1 cellular context compared by ENCODE assay signal in genomic region chr4:17511950-17512795, GRCh38.
TF ChIP-seq lines count a peak whose summit lies in the region.

QDPR (minus strand) TSS chr4:17512090; CDS start chr4:17512054, 36 bp downstream.

TF ChIP-seq in HepG2, 621 proteins besides CTCF, POLR2A, EP300 and RAD21 (continued from another document and continues in another):
- TF ChIP-seq TBX3 (IDR thresholded peaks at IDR 0.05; ENCODE audit: borderline replicate concordance) (no peak), ZNF232 (CRISPR knock-in tag; IDR thresholded peaks at IDR 0.05; ENCODE audit: borderline replicate concordance) (no peak), SOX13 (IDR thresholded peaks at IDR 0.05) (no peak), SOX13 (CRISPR knock-in tag; conservative IDR thresholded peaks at IDR 0.05 in 1 of 2, IDR thresholded peaks at IDR 0.05 in 1 of 2) (peak in 1 of 2 experiments; percentile 42; a peak in 1 of 4 replicates), ZFP41 (CRISPR knock-in tag; IDR thresholded peaks at IDR 0.05; ENCODE audit: borderline replicate concordance) (no peak), HNF4G (IDR thresholded peaks at IDR 0.05; ENCODE audit: borderline replicate concordance, low read depth, low read length) (no peak), HNF4G (CRISPR knock-in tag; IDR thresholded peaks at IDR 0.05; ENCODE audit: borderline replicate concordance, low read depth) (no peak; the same call in 1 of the 2 replicates), ZNF775 (CRISPR knock-in tag; IDR thresholded peaks at IDR 0.05; ENCODE audit: borderline replicate concordance) (no peak), DNMT1 (CRISPR knock-in tag; IDR thresholded peaks at IDR 0.05) (0 out of 2 replicates have a peak, but pooled peaks have one; percentile 53), KLF16 (CRISPR knock-in tag; IDR thresholded peaks at IDR 0.05) (no peak; a peak in 1 of 4 replicates), ZNF629 (CRISPR knock-in tag; conservative IDR thresholded peaks at IDR 0.05) (no peak), ZFP37 (CRISPR knock-in tag; IDR thresholded peaks at IDR 0.05; ENCODE audit: borderline replicate concordance) (no peak), TCF12 (IDR thresholded peaks at IDR 0.05) (no peak), TCF12 (CRISPR knock-in tag; IDR thresholded peaks at IDR 0.05) (no peak), CREM (IDR thresholded peaks at IDR 0.05) (no peak), CREM (CRISPR knock-in tag; IDR thresholded peaks at IDR 0.05) (no peak), ZNF570 (CRISPR knock-in tag; IDR thresholded peaks at IDR 0.05; ENCODE audit: borderline replicate concordance) (0 out of 2 replicates have a peak, but pooled peaks have one; percentile 44), SSRP1 (CRISPR knock-in tag; IDR thresholded peaks at IDR 0.05) (no peak), ZFP36L1 (CRISPR knock-in tag; IDR thresholded peaks at IDR 0.05) (no peak; the same call in 1 of the 2 replicates), ZC3H13 (CRISPR knock-in tag; IDR thresholded peaks at IDR 0.05) (no peak), MAFG (CRISPR knock-in tag; IDR thresholded peaks at IDR 0.05) (no peak), ZNF124 (CRISPR knock-in tag; IDR thresholded peaks at IDR 0.05) (no peak), TERF1 (CRISPR knock-in tag; IDR thresholded peaks at IDR 0.05) (no peak), ZNF7 (CRISPR knock-in tag; IDR thresholded peaks at IDR 0.05) (no peak), SNRNP70 (IDR thresholded peaks at IDR 0.05; ENCODE audit: low read depth, low read length) (no peak), ZNF644 (CRISPR knock-in tag; IDR thresholded peaks at IDR 0.05; ENCODE audit: low read depth) (no peak), ZBTB14 (CRISPR knock-in tag; IDR thresholded peaks at IDR 0.05) (peak; percentile 10; the same call in 1 of the 2 replicates), CENPBD1 (CRISPR knock-in tag; IDR thresholded peaks at IDR 0.05; ENCODE audit: borderline replicate concordance, low read depth) (no peak), MBNL3 (CRISPR knock-in tag; conservative IDR thresholded peaks at IDR 0.05) (no peak), MATR3 (CRISPR knock-in tag; IDR thresholded peaks at IDR 0.05) (no peak), SMC3 (IDR thresholded peaks at IDR 0.05; ENCODE audit: low read length) (no peak), KDM5A (IDR thresholded peaks at IDR 0.05; ENCODE audit: borderline replicate concordance, low read length) (peak; percentile 66; the same call in 1 of the 2 replicates), XRCC5 (optimal IDR thresholded peaks at IDR 0.05; ENCODE audit: low read length) (peak; percentile 15), SP2 (CRISPR knock-in tag; IDR thresholded peaks at IDR 0.05) (no peak), ZNF766 (CRISPR knock-in tag; IDR thresholded peaks at IDR 0.05; ENCODE audit: borderline replicate concordance) (no peak), RBM39 (IDR thresholded peaks at IDR 0.05; ENCODE audit: low read depth, low read length, poor library complexity, severe bottlenecking) (no peak), ARHGAP35 (CRISPR knock-in tag; IDR thresholded peaks at IDR 0.05; ENCODE audit: borderline replicate concordance) (no peak), ZNF329 (CRISPR knock-in tag; IDR thresholded peaks at IDR 0.05; ENCODE audit: low read depth) (0 out of 2 replicates have a peak, but pooled peaks have one; percentile 11), CBFB (CRISPR knock-in tag; IDR thresholded peaks at IDR 0.05) (no peak), DR1 (CRISPR knock-in tag; IDR thresholded peaks at IDR 0.05) (no peak), U2AF2 (IDR thresholded peaks at IDR 0.05; ENCODE audit: low read depth, low read length) (no peak), ZNF646 (CRISPR knock-in tag; IDR thresholded peaks at IDR 0.05) (no peak), MIER3 (CRISPR knock-in tag; IDR thresholded peaks at IDR 0.05; ENCODE audit: borderline replicate concordance) (no peak; the same call in 1 of the 2 replicates), MLLT10 (CRISPR knock-in tag; IDR thresholded peaks at IDR 0.05) (no peak), ZNF143 (CRISPR knock-in tag; IDR thresholded peaks at IDR 0.05) (no peak), RNF2 (conservative IDR thresholded peaks at IDR 0.05; ENCODE audit: low read depth) (no peak), FOXP1 (IDR thresholded peaks at IDR 0.05) (no peak), FOXP1 (CRISPR knock-in tag; IDR thresholded peaks at IDR 0.05) (no peak), ARID2 (CRISPR knock-in tag; IDR thresholded peaks at IDR 0.05; ENCODE audit: borderline replicate concordance) (peak; percentile 61; the same call in 1 of the 2 replicates), ZNF343 (CRISPR knock-in tag; IDR thresholded peaks at IDR 0.05) (no peak), HOXA7 (CRISPR knock-in tag; IDR thresholded peaks at IDR 0.05) (no peak), BRF2 (CRISPR knock-in tag; IDR thresholded peaks at IDR 0.05) (no peak), GTF2F1 (IDR thresholded peaks at IDR 0.05; ENCODE audit: low read length) (no peak), ZNF121 (CRISPR knock-in tag; IDR thresholded peaks at IDR 0.05) (no peak), GRHL1 (CRISPR knock-in tag; conservative IDR thresholded peaks at IDR 0.05) (no peak), YEATS2 (CRISPR knock-in tag; IDR thresholded peaks at IDR 0.05; ENCODE audit: borderline replicate concordance) (no peak), HNRNPUL1 (IDR thresholded peaks at IDR 0.05; ENCODE audit: low read depth, low read length) (no peak), NFE2L1 (CRISPR knock-in tag; IDR thresholded peaks at IDR 0.05; ENCODE audit: borderline replicate concordance) (no peak), RARA (CRISPR knock-in tag; IDR thresholded peaks at IDR 0.05) (no peak; the same call in 1 of the 2 replicates), ZNF703 (CRISPR knock-in tag; IDR thresholded peaks at IDR 0.05; ENCODE audit: borderline replicate concordance) (no peak), RAD51 (IDR thresholded peaks at IDR 0.05; ENCODE audit: borderline replicate concordance) (no peak), CCDC6 (CRISPR knock-in tag; IDR thresholded peaks at IDR 0.05) (no peak)
- TF ChIP-seq, protein P1, sequence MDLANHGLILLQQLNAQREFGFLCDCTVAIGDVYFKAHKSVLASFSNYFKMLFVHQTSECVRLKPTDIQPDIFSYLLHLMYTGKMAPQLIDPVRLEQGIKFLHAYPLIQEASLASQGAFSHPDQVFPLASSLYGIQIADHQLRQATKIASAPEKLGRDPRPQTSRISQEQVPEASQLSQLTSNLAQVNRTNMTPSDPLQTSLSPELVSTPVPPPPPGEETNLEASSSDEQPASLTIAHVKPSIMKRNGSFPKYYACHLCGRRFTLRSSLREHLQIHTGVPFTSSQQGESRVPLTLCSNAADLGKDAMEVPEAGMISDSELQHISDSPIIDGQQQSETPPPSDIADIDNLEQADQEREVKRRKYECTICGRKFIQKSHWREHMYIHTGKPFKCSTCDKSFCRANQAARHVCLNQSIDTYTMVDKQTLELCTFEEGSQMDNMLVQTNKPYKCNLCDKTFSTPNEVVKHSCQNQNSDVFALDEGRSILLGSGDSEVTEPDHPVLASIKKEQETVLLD (CRISPR knock-in tag; IDR thresholded peaks at IDR 0.05; ENCODE audit: low read depth) = peak; percentile 59; the same call in 1 of the 2 replicates
